Comparison of ENCODE assay signal across 10 cellular contexts in the genomic region with DNA sequence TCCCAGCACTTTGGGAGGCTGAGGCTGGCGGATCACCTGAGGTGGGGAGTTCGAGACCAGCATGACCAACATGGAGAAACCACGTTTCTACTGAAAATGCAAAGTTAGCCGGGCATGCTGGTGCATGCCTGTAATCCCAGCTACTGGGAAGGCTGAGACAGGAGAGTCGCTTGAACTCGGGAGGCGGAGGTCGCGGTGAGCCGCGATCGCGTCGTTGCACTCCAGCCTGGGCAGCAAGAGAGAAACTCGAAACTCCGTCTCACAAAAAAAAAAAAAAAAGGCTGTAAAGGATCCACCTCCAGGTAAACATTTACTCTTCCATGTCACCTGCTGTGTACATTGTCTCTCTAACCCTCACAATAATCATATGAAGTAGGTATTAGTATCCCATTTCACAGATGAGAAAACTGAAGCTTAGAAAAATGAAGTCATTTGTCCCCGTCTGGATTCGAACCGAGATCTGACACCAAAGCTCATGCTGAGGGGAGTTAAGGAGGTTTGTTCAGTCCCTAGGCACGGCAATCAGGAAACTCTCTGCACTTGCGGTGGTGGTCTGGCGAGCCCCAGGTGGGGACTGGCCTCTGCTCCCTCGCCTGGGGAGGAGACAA. TPM values are rescaled to one million over a fixed set of nuclear protein-coding genes. Genes with fewer than 3 reads are reported as not detected.
DNase-seq lines count a peak whose midpoint lies in the region; ATAC-seq, FAIRE-seq and TF ChIP-seq lines count a peak whose summit lies in the region.
"Had no signal": no experiment of that assay in that cellular context is flagged by ENCODE, and none has a peak within 500 bp of the region (broad histone marks: within the 10 kb centered on the region; RNA-seq: fewer than 3 reads in every experiment).

No MANE protein-coding gene starts in this region.

- TF ChIP-seq CTCF in OCI-LY1 (IDR thresholded peaks at IDR 0.05; ENCODE audit: low read length): no peak
- TF ChIP-seq CTCF in fibroblast of lung (conservative IDR thresholded peaks at IDR 0.05 in 1 of 2, IDR thresholded peaks at IDR 0.05 in 1 of 2; ENCODE audit: low read depth in 1 of 2, low read length in 2 of 2): no peak

- H3K9ac ChIP-seq in OCI-LY1 (ENCODE audit: low read length): peak overlapping the region; percentile 94
- no peak overlapping the region for H3K9ac ChIP-seq in fibroblast of lung (ENCODE audit: insufficient read depth, low read length)

- 34 to 58% (median 46%) methylated on average over 23 of the region's 23 CpGs for WGBS in small intestine, 3 donors

- peak; percentile 23 for DNase-seq in DMS53 (lab: John Stamatoyannopoulos, UW)
- no peak for DNase-seq in DMS53 treated with DMSO at 0.1 percent for 48 hours (lab: John Stamatoyannopoulos, UW; ENCODE audit: unreplicated experiment)
- DNase-seq in fibroblast of lung (ENCODE audit: low read depth in 2 of 2): no peak
- DNase-seq in small intestine: no peak
- DNase-seq in NCI-H2227 (lab: John Stamatoyannopoulos, UW; ENCODE audit: unreplicated experiment): no peak
- DNase-seq in iPS-NIHi11 (ENCODE audit: low spot score): no peak
- DNase-seq: NCI-H1092 had no signal

- no peak for ATAC-seq in GM19328 (IDR thresholded peaks at IDR 0.05; ENCODE audit: unreplicated experiment)

- H3K4me1 ChIP-seq in OCI-LY1 (ENCODE audit: insufficient read depth, low read length, severe bottlenecking) (peaks cover 16% of the 10 kb centered on the region), fibroblast of lung (ENCODE audit: control insufficient read depth, extremely low read depth, insufficient read depth, low read length) (no peaks in the 10 kb centered on the region), small intestine (ENCODE audit: control insufficient read depth in 2 of 2, insufficient read depth in 1 of 2, low read depth in 1 of 2, low read length in 1 of 2) (no peaks in the 10 kb centered on the region)

- H3K36me3 ChIP-seq in OCI-LY1 (ENCODE audit: insufficient read depth, low read length): peaks cover 36% of the 10 kb centered on the region
- H3K36me3 ChIP-seq in fibroblast of lung (ENCODE audit: control insufficient read depth, insufficient read depth, low read length): no peaks in the 10 kb centered on the region
- H3K36me3 ChIP-seq in small intestine (ENCODE audit: control insufficient read depth in 2 of 2, insufficient read depth in 2 of 2, low read length in 2 of 2): no peaks in the 10 kb centered on the region

- H3K4me2 ChIP-seq in OCI-LY1 (ENCODE audit: low read length) (peak overlapping the region; percentile 85), fibroblast of lung (ENCODE audit: extremely low read depth, insufficient read depth, low read length) (no peak overlapping the region)

- H3K79me2 ChIP-seq in OCI-LY1 (ENCODE audit: insufficient read depth, low read length) (peaks cover 37% of the 10 kb centered on the region), fibroblast of lung (ENCODE audit: control insufficient read depth, insufficient read depth, low read length) (no peaks in the 10 kb centered on the region)

- H2AFZ ChIP-seq in OCI-LY1 (ENCODE audit: low read length): peak overlapping the region; percentile 76
- H2AFZ ChIP-seq in fibroblast of lung (ENCODE audit: low read length): peak overlapping the region; percentile 3

- H3K27me3 ChIP-seq in OCI-LY1 (ENCODE audit: insufficient read depth, low read length): no peaks in the 10 kb centered on the region
- no peaks in the 10 kb centered on the region for H3K27me3 ChIP-seq in fibroblast of lung (ENCODE audit: control insufficient read depth, insufficient read depth, low read length)
- H3K27me3 ChIP-seq in small intestine (ENCODE audit: control insufficient read depth in 2 of 2, insufficient read depth in 2 of 2, low read length in 2 of 2): peaks cover 0 to 3% of the 10 kb centered on the region in 2 donors

- H4K20me1 ChIP-seq in OCI-LY1 (ENCODE audit: insufficient read depth, low read length) (no peaks in the 10 kb centered on the region), fibroblast of lung (ENCODE audit: control insufficient read depth, extremely low read depth, insufficient read depth, low read length) (no peaks in the 10 kb centered on the region)

- H3K4me3 ChIP-seq in OCI-LY1 (ENCODE audit: low read depth, low read length, poor library complexity, severe bottlenecking): peak overlapping the region; percentile 74
- peak overlapping the region in 3 of 4 experiments; percentile 10 to 53 (median 23) for H3K4me3 ChIP-seq in fibroblast of lung (replicated peaks in 1 of 4; ENCODE audit: control extremely low read depth in 1 of 4, insufficient read depth in 1 of 4, low read depth in 3 of 4, low read length in 4 of 4)
- H3K4me3 ChIP-seq in small intestine (ENCODE audit: low read depth in 1 of 2, low read length in 2 of 2): peak overlapping the region; percentile 50 to 56

- H3K27ac ChIP-seq in OCI-LY1 (ENCODE audit: low read depth, low read length, poor library complexity, severe bottlenecking) (peak overlapping the region; percentile 88), fibroblast of lung (ENCODE audit: insufficient read depth, low read length) (no peak overlapping the region), small intestine (ENCODE audit: low read depth in 1 of 2, low read length in 1 of 2) (peak overlapping the region in 1 of 2 donors; percentile 61)
- H3K27ac ChIP-seq: 22Rv1 had no signal

- H3K9me3 ChIP-seq in OCI-LY1 (ENCODE audit: low read length) (peaks cover 13% of the 10 kb centered on the region), fibroblast of lung (ENCODE audit: control insufficient read depth, insufficient read depth, low read depth, low read length) (no peaks in the 10 kb centered on the region), small intestine (ENCODE audit: control insufficient read depth, low read depth) (no peaks in the 10 kb centered on the region)

- no peaks in the 10 kb centered on the region for H3F3A ChIP-seq in OCI-LY1 (ENCODE audit: insufficient read depth, low read length)

- FAIRE-seq in small intestine (lab: Jason Lieb, UNC): no peak

- no peaks in the 10 kb centered on the region for H3K9me2 ChIP-seq in OCI-LY1 (ENCODE audit: low read depth, low read length)

RNA-seq across cellular contexts. Expression of gene DOCK2, which starts 0.5 kb away (rescaled TPM):
- 3.6 and 8.9 TPM in 2 replicates for total RNA-seq in fibroblast of lung
- 1.1 and 1.3 TPM in 2 replicates for polyA plus RNA-seq in fibroblast of lung
- polyA plus RNA-seq in fibroblast of lung (2012): 1.4 and 1.6 TPM in 2 replicates
- 1.8 and 12.8 TPM in 2 replicates for polyA minus RNA-seq in fibroblast of lung (ENCODE audit: low replicate concordance)
- 1 to 10 TPM; 1.3 to 3.8 (median 2.2) TPM for polyA plus RNA-seq in small intestine

RNA-seq across cellular contexts. Expression of gene SPDL1, which starts 53.0 kb away (rescaled TPM):
- 6.9 and 10.9 TPM in 2 replicates for total RNA-seq in fibroblast of lung
- polyA plus RNA-seq in fibroblast of lung: 24.5 and 34.4 TPM in 2 replicates
- polyA plus RNA-seq in fibroblast of lung (2012): 13.3 and 20.1 TPM in 2 replicates
- polyA minus RNA-seq in fibroblast of lung (ENCODE audit: low replicate concordance): 0.11 and 1.7 TPM in 2 replicates
- 10 to 100 TPM in 1 of 3 donors, 1 to 10 TPM in 2; 2.2 to 13.2 (median 6.2) TPM for polyA plus RNA-seq in small intestine

Comparison
In these comparisons a context has a peak if more than half of its experiments do, and no peak if none do; other contexts are left out.
1. H3K4me3 ChIP-seq: peak in every context shown above with its lines; median percentile 74 in OCI-LY1; 53 in small intestine; 23 in fibroblast of lung.